ENCODE assay signal across 9 cellular contexts in the genomic region with DNA sequence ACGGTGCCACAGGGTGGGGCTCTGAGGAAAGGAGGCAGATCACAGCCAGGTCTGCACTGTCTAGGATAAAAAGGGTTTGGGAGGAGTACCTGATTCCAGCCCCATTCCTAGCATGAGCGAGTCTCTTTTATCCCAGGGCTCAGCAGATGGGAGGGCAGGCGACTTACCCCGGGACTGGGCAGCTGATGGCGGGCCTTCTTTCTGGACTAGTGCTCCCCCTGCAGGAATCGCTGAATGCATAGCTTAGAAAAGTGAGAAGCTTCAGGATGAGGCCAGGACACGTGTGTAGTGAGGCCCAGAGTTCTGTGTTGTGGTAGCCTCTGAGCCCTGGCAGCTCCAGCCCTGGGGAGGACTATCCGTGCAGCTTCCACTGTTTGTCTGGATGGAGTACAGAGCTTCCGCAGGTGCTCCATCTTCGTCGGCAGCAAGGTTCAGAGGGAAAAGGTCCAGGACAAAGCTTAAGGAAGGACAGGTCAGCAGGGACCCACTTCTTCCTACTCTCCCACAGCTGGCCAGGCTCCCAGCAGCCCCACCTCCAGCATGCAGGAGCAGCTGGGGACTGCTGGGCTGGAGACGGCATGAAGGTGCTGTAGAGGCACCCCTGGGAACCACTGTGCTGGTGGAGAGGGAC. TPM values are rescaled to one million over a fixed set of nuclear protein-coding genes. Genes with fewer than 3 reads are reported as not detected.
DNase-seq lines count a peak whose midpoint lies in the region; ATAC-seq and TF ChIP-seq lines count a peak whose summit lies in the region.
"Had no signal": no experiment of that assay in that cellular context is flagged by ENCODE, and none has a peak within 500 bp of the region (broad histone marks: within the 10 kb centered on the region; RNA-seq: fewer than 3 reads in every experiment).

No MANE protein-coding gene starts in this region.

- H3K9me2 ChIP-seq in Loucy (replicated peaks; ENCODE audit: low read depth, low read length): no peaks in the 10 kb centered on the region

- H3K36me3 ChIP-seq in Loucy (ENCODE audit: insufficient read depth, low read length): no peaks in the 10 kb centered on the region
- no peaks in the 10 kb centered on the region for H3K36me3 ChIP-seq in endodermal cell (ENCODE audit: control insufficient read depth, insufficient read depth, low read length)
- H3K36me3 ChIP-seq in mesenchymal stem cell (ENCODE audit: control insufficient read depth in 1 of 2, insufficient read depth in 2 of 2, low read depth in 1 of 2, low read length in 2 of 2): no peaks in the 10 kb centered on the region

- WGBS in endodermal cell (ENCODE audit: insufficient coverage in 1 of 2, insufficient read length in 1 of 2), 2 experiments: 59 to 61% methylated on average over 7 to 12 of the region's 12 CpGs
- 41% methylated on average over 11 of the region's 12 CpGs for WGBS in mesenchymal stem cell

- no peaks in the 10 kb centered on the region for H3K4me1 ChIP-seq in Loucy (ENCODE audit: insufficient read depth, low read length, poor library complexity, severe bottlenecking)
- peaks cover 5% of the 10 kb centered on the region for H3K4me1 ChIP-seq in endodermal cell (ENCODE audit: control insufficient read depth, insufficient read depth, low read length)
- H3K4me1 ChIP-seq in mesenchymal stem cell (ENCODE audit: control insufficient read depth, insufficient read depth, low read depth, low read length): peaks cover 13% of the 10 kb centered on the region

- DNase-seq in activated CD4-positive, alpha-beta T cell treated with anti-CD3 and anti-CD28 coated beads for 36 hours: peak; percentile 61
- DNase-seq in activated CD4-positive, alpha-beta T cell treated with anti-CD3 and anti-CD28 coated beads for 1 hour: no peak
- DNase-seq in SK-N-DZ (ENCODE audit: low spot score) (peak; percentile 78), endodermal cell (peak; percentile 87), mesenchymal stem cell (peak; percentile 76), ureter (ENCODE audit: low spot score) (peak; percentile 55)
- DNase-seq: activated naive CD8-positive, alpha-beta T cell treated with anti-CD3 and anti-CD28 coated beads, Interleukin-2, amount 10 ng/mL, durations not matched to agents 7 days and 5 days had no signal

- no peaks in the 10 kb centered on the region for H3K79me2 ChIP-seq in Loucy (ENCODE audit: insufficient read depth, low read length)

- peak; percentile 71 for ATAC-seq in activated CD4-positive, alpha-beta T cell treated with anti-CD3 and anti-CD28 coated beads for 36 hours
- no peak for ATAC-seq in HG03095 (IDR thresholded peaks at IDR 0.05; ENCODE audit: unreplicated experiment)

- H3K4ac ChIP-seq in mesenchymal stem cell (ENCODE audit: low read depth in 1 of 2, low read length in 2 of 2): no peak overlapping the region

- H3K27ac ChIP-seq in endodermal cell (ENCODE audit: low read depth, low read length) (no peak overlapping the region), mesenchymal stem cell (ENCODE audit: low read length, poor library complexity, severe bottlenecking) (no peak overlapping the region)

- CTCF ChIA-PET in activated CD4-positive, alpha-beta T cell treated with anti-CD3 and anti-CD28 coated beads for 36 hours (lab: Charles Lee): interaction anchor here (0.6 to 2.5 kb wide), 16 partner anchors 9 to 771 kb away, joined by 3 to 16 read pairs (median 4); no protein-coding TSS in a partner anchor

- no peak overlapping the region for H3K14ac ChIP-seq in mesenchymal stem cell (ENCODE audit: low read length in 2 of 2)

- no peaks in the 10 kb centered on the region for H3K79me1 ChIP-seq in mesenchymal stem cell (replicated peaks; ENCODE audit: low read length, poor library complexity, severe bottlenecking)

- H3K9me3 ChIP-seq in Loucy (ENCODE audit: insufficient read depth, low read depth, low read length) (no peaks in the 10 kb centered on the region), endodermal cell (ENCODE audit: control insufficient read depth, low read length) (peaks cover 10% of the 10 kb centered on the region), mesenchymal stem cell (ENCODE audit: control insufficient read depth, low read length) (peaks cover 6% of the 10 kb centered on the region)

- no peaks in the 10 kb centered on the region for H4K20me1 ChIP-seq in Loucy (ENCODE audit: insufficient read depth, low read length, poor library complexity, severe bottlenecking)

- H4K8ac ChIP-seq in mesenchymal stem cell (ENCODE audit: low read length): no peak overlapping the region

- no peak overlapping the region for H3K23ac ChIP-seq in mesenchymal stem cell (ENCODE audit: low read length in 2 of 2)

- no peaks in the 10 kb centered on the region for H3K36me3 Mint-ChIP-seq in activated CD4-positive, alpha-beta T cell treated with anti-CD3 and anti-CD28 coated beads for 36 hours (ENCODE audit: low read depth)
- H3K36me3 Mint-ChIP-seq in endodermal cell (ENCODE audit: low read depth): no peaks in the 10 kb centered on the region
- H3K36me3 Mint-ChIP-seq: activated naive CD8-positive, alpha-beta T cell treated with anti-CD3 and anti-CD28 coated beads, Interleukin-2, amount 10 ng/mL, durations not matched to agents 7 days and 5 days had no signal

- no peak overlapping the region for H2BK12ac ChIP-seq in mesenchymal stem cell (ENCODE audit: low read length in 2 of 2)

- H3K27me3 ChIP-seq in Loucy (ENCODE audit: insufficient read depth, low read length, poor library complexity, severe bottlenecking): no peaks in the 10 kb centered on the region
- no peaks in the 10 kb centered on the region for H3K27me3 ChIP-seq in endodermal cell (ENCODE audit: control insufficient read depth, insufficient read depth, low read length, poor library complexity, severe bottlenecking)
- H3K27me3 ChIP-seq in mesenchymal stem cell (ENCODE audit: control insufficient read depth in 1 of 2, insufficient read depth in 1 of 2, low read length in 2 of 2): peaks cover 3 to 44% of the 10 kb centered on the region in 2 experiments

- 0 out of 2 replicates have a peak overlapping the region, but pooled peaks have one; percentile 18 for H2AFZ ChIP-seq in Loucy (ENCODE audit: low read length)
- H2AFZ ChIP-seq in mesenchymal stem cell (ENCODE audit: low read depth, low read length): no peak overlapping the region

- H2BK15ac ChIP-seq in mesenchymal stem cell (ENCODE audit: low read depth, poor library complexity, severe bottlenecking): peak overlapping the region; percentile 15

- peak overlapping the region; percentile 75 for H2AK5ac ChIP-seq in mesenchymal stem cell (ENCODE audit: low read length, severe bottlenecking)

- H3K9ac ChIP-seq in Loucy (ENCODE audit: low read depth, low read length, poor library complexity, severe bottlenecking) (no peak overlapping the region), endodermal cell (ENCODE audit: extremely low read depth, low read length, poor library complexity, severe bottlenecking) (no peak overlapping the region), mesenchymal stem cell (ENCODE audit: low read length) (peak overlapping the region; percentile 20)

- H3K4me3 Mint-ChIP-seq in activated CD4-positive, alpha-beta T cell treated with anti-CD3 and anti-CD28 coated beads for 36 hours: no peak overlapping the region
- H3K4me3 Mint-ChIP-seq in endodermal cell: no peak overlapping the region
- H3K4me3 Mint-ChIP-seq: activated naive CD8-positive, alpha-beta T cell treated with anti-CD3 and anti-CD28 coated beads, Interleukin-2, amount 10 ng/mL, durations not matched to agents 7 days and 5 days had no signal

- POLR2A ChIA-PET in activated CD4-positive, alpha-beta T cell treated with anti-CD3 and anti-CD28 coated beads for 36 hours (lab: Charles Lee): no interaction called here

- H3K27ac Mint-ChIP-seq in activated CD4-positive, alpha-beta T cell treated with anti-CD3 and anti-CD28 coated beads for 36 hours: no peak overlapping the region
- H3K27ac Mint-ChIP-seq in endodermal cell: no peak overlapping the region
- H3K27ac Mint-ChIP-seq: activated naive CD8-positive, alpha-beta T cell treated with anti-CD3 and anti-CD28 coated beads, Interleukin-2, amount 10 ng/mL, durations not matched to agents 7 days and 5 days had no signal

- H3K9me3 Mint-ChIP-seq in activated CD4-positive, alpha-beta T cell treated with anti-CD3 and anti-CD28 coated beads for 36 hours (ENCODE audit: low read depth): no peaks in the 10 kb centered on the region
- peaks cover 10% of the 10 kb centered on the region for H3K9me3 Mint-ChIP-seq in endodermal cell
- H3K9me3 Mint-ChIP-seq: activated naive CD8-positive, alpha-beta T cell treated with anti-CD3 and anti-CD28 coated beads, Interleukin-2, amount 10 ng/mL, durations not matched to agents 7 days and 5 days had no signal

- no peak overlapping the region for H2BK120ac ChIP-seq in mesenchymal stem cell (ENCODE audit: low read depth, low read length)

- TF ChIP-seq CTCF in Loucy (conservative IDR thresholded peaks at IDR 0.05; ENCODE audit: low read length) (peak; percentile 68), endodermal cell (conservative IDR thresholded peaks at IDR 0.05) (peak; percentile 86)

- no peaks in the 10 kb centered on the region for H3K4me1 Mint-ChIP-seq in activated CD4-positive, alpha-beta T cell treated with anti-CD3 and anti-CD28 coated beads for 36 hours
- peaks cover 20% of the 10 kb centered on the region for H3K4me1 Mint-ChIP-seq in endodermal cell
- H3K4me1 Mint-ChIP-seq: activated naive CD8-positive, alpha-beta T cell treated with anti-CD3 and anti-CD28 coated beads, Interleukin-2, amount 10 ng/mL, durations not matched to agents 7 days and 5 days had no signal

- peaks cover 21% of the 10 kb centered on the region for H3K27me3 Mint-ChIP-seq in activated CD4-positive, alpha-beta T cell treated with anti-CD3 and anti-CD28 coated beads for 36 hours
- H3K27me3 Mint-ChIP-seq in endodermal cell (ENCODE audit: insufficient read depth): peaks cover 10% of the 10 kb centered on the region

- H4K91ac ChIP-seq in mesenchymal stem cell (ENCODE audit: low read length): no peak overlapping the region

- H2BK5ac ChIP-seq in mesenchymal stem cell (ENCODE audit: low read depth, low read length, poor library complexity, severe bottlenecking): no peak overlapping the region

- no peak overlapping the region for H3K4me2 ChIP-seq in Loucy (ENCODE audit: low read depth, low read length, poor library complexity, severe bottlenecking)
- no peak overlapping the region for H3K4me2 ChIP-seq in mesenchymal stem cell (ENCODE audit: low read length, poor library complexity, severe bottlenecking)

- no peaks in the 10 kb centered on the region for H3F3A ChIP-seq in Loucy (ENCODE audit: low read depth)

- H3K18ac ChIP-seq in mesenchymal stem cell (ENCODE audit: low read depth in 1 of 2, low read length in 2 of 2): no peak overlapping the region

- intact Hi-C loops in activated CD4-positive, alpha-beta T cell treated with anti-CD3 and anti-CD28 coated beads for 36 hours (cut with DNase I, micrococcal nuclease): loop anchor here in 1 of 2 experiments (2.0 to 10.0 kb wide), 2 partner anchors 74 to 216 kb away; no protein-coding TSS in a partner anchor

- H3K4me3 ChIP-seq in Loucy (ENCODE audit: low read length, poor library complexity, severe bottlenecking) (no peak overlapping the region), endodermal cell (ENCODE audit: low read length) (no peak overlapping the region), mesenchymal stem cell (ENCODE audit: insufficient read depth in 1 of 2, low read depth in 1 of 2, low read length in 2 of 2) (peak overlapping the region in 1 of 2 experiments; percentile 11)

RNA-seq across cellular contexts. Expression of a gene that starts 30.4 kb away (rescaled TPM):
- 10 to 100 TPM; 33.0 to 44.6 TPM for total RNA-seq in activated CD4-positive, alpha-beta T cell treated with anti-CD3 and anti-CD28 coated beads for 36 hours
- polyA plus RNA-seq in SK-N-DZ (2014; cell fraction: cytosol; rRNA removed): 75.9 and 97.0 TPM in 2 replicates
- 56.0 and 62.2 TPM in 2 replicates for polyA plus RNA-seq in SK-N-DZ (2014; cell fraction: nucleus; rRNA removed)
- total RNA-seq in endodermal cell: 10 to 100 TPM; 32.3 to 53.5 TPM
- polyA plus RNA-seq in endodermal cell (2013, experiment 1 of 2): 34.0 TPM
- polyA plus RNA-seq in endodermal cell (2013, experiment 2 of 2): 31.4 TPM
- polyA plus RNA-seq in mesenchymal stem cell (2013, experiment 1 of 2): 63.0 TPM
- polyA plus RNA-seq in mesenchymal stem cell (2013, experiment 2 of 2): 75.3 TPM
- 55.9 TPM for total RNA-seq in ureter

RNA-seq across cellular contexts. Expression of a gene that starts 37.2 kb away (rescaled TPM):
- 10 to 100 TPM; 23.2 to 28.6 TPM for total RNA-seq in activated CD4-positive, alpha-beta T cell treated with anti-CD3 and anti-CD28 coated beads for 36 hours
- polyA plus RNA-seq in SK-N-DZ (2014; cell fraction: cytosol; rRNA removed): 5.0 and 14.0 TPM in 2 replicates
- polyA plus RNA-seq in SK-N-DZ (2014; cell fraction: nucleus; rRNA removed): 2.9 and 3.7 TPM in 2 replicates
- 1 to 10 TPM; 5.3 to 7.2 TPM for total RNA-seq in endodermal cell
- polyA plus RNA-seq in endodermal cell (2013, experiment 1 of 2): 8.3 TPM
- polyA plus RNA-seq in endodermal cell (2013, experiment 2 of 2): 9.9 TPM
- 4.9 TPM for polyA plus RNA-seq in mesenchymal stem cell (2013, experiment 1 of 2)
- 5.7 TPM for polyA plus RNA-seq in mesenchymal stem cell (2013, experiment 2 of 2)
- total RNA-seq in ureter: 32.9 TPM
